ENCODE assay signal across 16 cellular contexts in the genomic region with DNA sequence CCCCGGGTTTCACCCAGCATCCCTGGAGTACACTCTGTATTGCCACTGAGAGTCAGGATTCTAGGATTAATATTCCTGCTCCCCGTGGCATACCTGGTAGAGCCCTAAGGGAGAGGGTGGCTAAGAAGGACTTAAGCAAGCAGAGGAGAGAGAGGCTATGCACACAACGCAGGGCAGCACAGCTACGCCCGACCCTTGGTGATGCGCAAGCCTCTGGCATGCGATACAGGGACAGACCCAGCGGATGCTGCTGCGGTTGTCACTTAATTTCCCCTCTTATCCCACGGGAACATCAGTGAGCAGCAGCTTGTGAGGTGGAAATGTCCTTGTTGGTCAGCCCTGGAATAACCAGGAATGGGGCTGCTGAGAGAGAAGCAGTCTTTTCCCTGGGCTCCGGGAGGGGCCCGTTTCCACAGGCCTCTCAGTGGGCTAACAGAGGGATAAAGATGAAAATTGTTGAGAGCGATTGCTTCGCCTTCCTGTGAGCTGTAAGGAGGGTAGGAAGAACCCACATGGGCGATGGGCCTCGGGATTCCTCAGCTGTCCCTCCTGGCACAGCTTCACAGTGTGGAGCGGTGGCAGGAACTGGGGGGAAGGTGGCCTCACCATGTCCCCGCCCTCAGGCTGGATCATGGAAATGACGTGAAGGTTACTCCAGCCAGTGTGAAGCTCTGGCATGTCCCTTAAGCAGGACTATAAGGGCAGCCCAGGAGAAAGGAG. TPM values are rescaled to one million over a fixed set of nuclear protein-coding genes. Genes with fewer than 3 reads are reported as not detected.
DNase-seq lines count a peak whose midpoint lies in the region; ATAC-seq and TF ChIP-seq lines count a peak whose summit lies in the region.
"Had no signal": no experiment of that assay in that cellular context is flagged by ENCODE, and none has a peak within 500 bp of the region (broad histone marks: within the 10 kb centered on the region; RNA-seq: fewer than 3 reads in every experiment).

No MANE protein-coding gene starts in this region.

- no peak overlapping the region for H3K4me3 ChIP-seq in CD4-positive, alpha-beta memory T cell (ENCODE audit: low read length in 2 of 2)
- no peak overlapping the region for H3K4me3 ChIP-seq in tibial nerve
- H3K4me3 ChIP-seq: adrenal gland, breast epithelium, K562, right atrium auricular region had no signal

- peaks cover 11% of the 10 kb centered on the region for H3K4me1 ChIP-seq in CD4-positive, alpha-beta memory T cell (ENCODE audit: insufficient read depth, low read length)
- peaks cover 0 to 3% (median 0%) of the 10 kb centered on the region in 4 donors for H3K4me1 ChIP-seq in tibial nerve
- H3K4me1 ChIP-seq: adrenal gland, breast epithelium, right atrium auricular region had no signal

- no peaks in the 10 kb centered on the region for H3K27me3 ChIP-seq in CD4-positive, alpha-beta memory T cell (ENCODE audit: insufficient read depth, low read length)
- no peaks in the 10 kb centered on the region for H3K27me3 ChIP-seq in tibial nerve
- H3K27me3 ChIP-seq: adrenal gland, breast epithelium, right atrium auricular region had no signal

- ATAC-seq in sciatic nerve: no peak
- ATAC-seq in HG03469 (IDR thresholded peaks at IDR 0.05; ENCODE audit: unreplicated experiment): no peak
- ATAC-seq: K562 had no signal

- H3K4me3 Mint-ChIP-seq in activated CD4-positive, alpha-beta memory T cell treated with anti-CD3 and anti-CD28 coated beads for 36 hours: no peak overlapping the region
- H3K4me3 Mint-ChIP-seq in activated CD4-positive, alpha-beta memory T cell treated with anti-CD3 and anti-CD28 coated beads, Interleukin-2, amount 10 ng/mL, durations not matched to agents 7 days and 5 days: no peak overlapping the region
- H3K4me3 Mint-ChIP-seq in CD4-positive, alpha-beta memory T cell: no peak overlapping the region
- no peak overlapping the region for H3K4me3 Mint-ChIP-seq in chondrocyte (ENCODE audit: unreplicated experiment)
- H3K4me3 Mint-ChIP-seq in T-helper 2 cell treated with Interferon-gamma antibody and Interleukin-4, amounts not matched to agents 5 μg/mL and 100 μg/mL, for 36 hours: no peak overlapping the region

- no peaks in the 10 kb centered on the region for H3K9me3 ChIP-seq in CD4-positive, alpha-beta memory T cell (ENCODE audit: control insufficient read depth in 1 of 2, low read length in 2 of 2)
- H3K9me3 ChIP-seq in tibial nerve: no peaks in the 10 kb centered on the region
- H3K9me3 ChIP-seq: adrenal gland, breast epithelium, right atrium auricular region had no signal

- peak overlapping the region; percentile 100 for H3K27ac Mint-ChIP-seq in activated CD4-positive, alpha-beta memory T cell treated with anti-CD3 and anti-CD28 coated beads for 36 hours
- no peak overlapping the region for H3K27ac Mint-ChIP-seq in activated CD4-positive, alpha-beta memory T cell treated with anti-CD3 and anti-CD28 coated beads, Interleukin-2, amount 10 ng/mL, durations not matched to agents 7 days and 5 days
- peak overlapping the region in 5 of 7 donors; percentile 57 to 92 (median 70) for H3K27ac Mint-ChIP-seq in CD4-positive, alpha-beta memory T cell
- H3K27ac Mint-ChIP-seq in chondrocyte (ENCODE audit: unreplicated experiment): no peak overlapping the region
- H3K27ac Mint-ChIP-seq in T-helper 2 cell treated with Interferon-gamma antibody and Interleukin-4, amounts not matched to agents 5 μg/mL and 100 μg/mL, for 36 hours: no peak overlapping the region

- CTCF ChIA-PET in activated CD4-positive, alpha-beta memory T cell treated with anti-CD3 and anti-CD28 coated beads for 36 hours (lab: Charles Lee): interaction anchor here (0.8 kb wide), 1 partner anchor 69 kb away, joined by 3 read pairs; the partner anchor contains the start of gene YIF1A
- CTCF ChIA-PET in activated CD4-positive, alpha-beta memory T cell treated with anti-CD3 and anti-CD28 coated beads, Interleukin-2, amount 10 ng/mL, durations not matched to agents 7 days and 5 days (lab: Charles Lee): interaction anchor here (0.5 to 1.4 kb wide), 3 partner anchors 24 to 744 kb away, joined by 3 to 5 read pairs (median 3); no protein-coding TSS in a partner anchor
- CTCF ChIA-PET in CD4-positive, alpha-beta memory T cell (lab: Charles Lee; ENCODE audit: partially characterized antibody): interaction anchor here (2.2 to 5.2 kb wide), 3 partner anchors 61 to 169 kb away, joined by 6 to 42 read pairs (median 15); partner anchors contain the start of gene YIF1A

- POLR2A ChIA-PET in activated CD4-positive, alpha-beta memory T cell treated with anti-CD3 and anti-CD28 coated beads for 36 hours (lab: Charles Lee): no interaction called here
- POLR2A ChIA-PET in activated CD4-positive, alpha-beta memory T cell treated with anti-CD3 and anti-CD28 coated beads, Interleukin-2, amount 10 ng/mL, durations not matched to agents 7 days and 5 days (lab: Charles Lee): interaction anchor here (0.6 to 1.7 kb wide), 4 partner anchors 43 to 181 kb away, joined by 3 to 7 read pairs (median 3); partner anchors contain the start of gene YIF1A
- POLR2A ChIA-PET in CD4-positive, alpha-beta memory T cell (lab: Charles Lee; ENCODE audit: partially characterized antibody): interaction anchor here (0.6 to 0.8 kb wide), 2 partner anchors 62 to 69 kb away, joined by 4 read pairs; partner anchors contain the start of gene YIF1A

- no peaks in the 10 kb centered on the region for H3K9me3 Mint-ChIP-seq in activated CD4-positive, alpha-beta memory T cell treated with anti-CD3 and anti-CD28 coated beads for 36 hours
- no peaks in the 10 kb centered on the region for H3K9me3 Mint-ChIP-seq in activated CD4-positive, alpha-beta memory T cell treated with anti-CD3 and anti-CD28 coated beads, Interleukin-2, amount 10 ng/mL, durations not matched to agents 7 days and 5 days
- H3K9me3 Mint-ChIP-seq in CD4-positive, alpha-beta memory T cell: peaks cover 0 to 3% (median 0%) of the 10 kb centered on the region in 8 donors
- no peaks in the 10 kb centered on the region for H3K9me3 Mint-ChIP-seq in chondrocyte (ENCODE audit: low read depth)
- no peaks in the 10 kb centered on the region for H3K9me3 Mint-ChIP-seq in T-helper 2 cell treated with Interferon-gamma antibody and Interleukin-4, amounts not matched to agents 5 μg/mL and 100 μg/mL, for 36 hours

- no peak for TF ChIP-seq EP300 in tibial nerve (IDR thresholded peaks at IDR 0.05)

- no peak for TF ChIP-seq POLR2A in tibial nerve (IDR thresholded peaks at IDR 0.05)

- intact Hi-C loops in activated CD4-positive, alpha-beta memory T cell treated with anti-CD3 and anti-CD28 coated beads for 36 hours (cut with micrococcal nuclease): no loop called here
- intact Hi-C loops in CD4-positive, alpha-beta memory T cell (cut with micrococcal nuclease): no loop called here
- intact Hi-C loops in sciatic nerve (cut with DNase I): no loop called here

- no peak for TF ChIP-seq CTCF in chondrocyte (IDR thresholded peaks at IDR 0.05)
- no peak for TF ChIP-seq CTCF in tibial nerve (IDR thresholded peaks at IDR 0.05)

- WGBS in tibial nerve, 2 donors: 84 to 90% methylated on average over 19 of the region's 19 CpGs

- H3K27me3 Mint-ChIP-seq in activated CD4-positive, alpha-beta memory T cell treated with anti-CD3 and anti-CD28 coated beads for 36 hours: no peaks in the 10 kb centered on the region
- H3K27me3 Mint-ChIP-seq in activated CD4-positive, alpha-beta memory T cell treated with anti-CD3 and anti-CD28 coated beads, Interleukin-2, amount 10 ng/mL, durations not matched to agents 7 days and 5 days: no peaks in the 10 kb centered on the region
- no peaks in the 10 kb centered on the region for H3K27me3 Mint-ChIP-seq in CD4-positive, alpha-beta memory T cell
- H3K27me3 Mint-ChIP-seq in chondrocyte (ENCODE audit: low read depth): no peaks in the 10 kb centered on the region
- H3K27me3 Mint-ChIP-seq in T-helper 2 cell treated with Interferon-gamma antibody and Interleukin-4, amounts not matched to agents 5 μg/mL and 100 μg/mL, for 36 hours (ENCODE audit: low read depth): no peaks in the 10 kb centered on the region

- no peak overlapping the region for H3K27ac ChIP-seq in CD4-positive, alpha-beta memory T cell (ENCODE audit: low read depth, low read length)
- H3K27ac ChIP-seq in tibial nerve: no peak overlapping the region
- H3K27ac ChIP-seq: adrenal gland, breast epithelium, right atrium auricular region had no signal

- H3K4me1 Mint-ChIP-seq in activated CD4-positive, alpha-beta memory T cell treated with anti-CD3 and anti-CD28 coated beads for 36 hours (ENCODE audit: low read depth): peaks cover 14% of the 10 kb centered on the region
- peaks cover 19% of the 10 kb centered on the region for H3K4me1 Mint-ChIP-seq in activated CD4-positive, alpha-beta memory T cell treated with anti-CD3 and anti-CD28 coated beads, Interleukin-2, amount 10 ng/mL, durations not matched to agents 7 days and 5 days
- H3K4me1 Mint-ChIP-seq in CD4-positive, alpha-beta memory T cell: peaks cover 11 to 20% (median 13%) of the 10 kb centered on the region in 4 donors
- H3K4me1 Mint-ChIP-seq in chondrocyte (ENCODE audit: low read depth): peaks cover 3% of the 10 kb centered on the region
- peaks cover 18% of the 10 kb centered on the region for H3K4me1 Mint-ChIP-seq in T-helper 2 cell treated with Interferon-gamma antibody and Interleukin-4, amounts not matched to agents 5 μg/mL and 100 μg/mL, for 36 hours (ENCODE audit: low read depth)

- H3K36me3 Mint-ChIP-seq in activated CD4-positive, alpha-beta memory T cell treated with anti-CD3 and anti-CD28 coated beads for 36 hours: peaks cover 32% of the 10 kb centered on the region
- H3K36me3 Mint-ChIP-seq in activated CD4-positive, alpha-beta memory T cell treated with anti-CD3 and anti-CD28 coated beads, Interleukin-2, amount 10 ng/mL, durations not matched to agents 7 days and 5 days (ENCODE audit: low read depth): peaks cover 31% of the 10 kb centered on the region
- H3K36me3 Mint-ChIP-seq in CD4-positive, alpha-beta memory T cell: peaks cover 40 to 69% of the 10 kb centered on the region in 2 donors
- H3K36me3 Mint-ChIP-seq in chondrocyte (ENCODE audit: low read depth): peaks cover 28% of the 10 kb centered on the region
- H3K36me3 Mint-ChIP-seq in T-helper 2 cell treated with Interferon-gamma antibody and Interleukin-4, amounts not matched to agents 5 μg/mL and 100 μg/mL, for 36 hours (ENCODE audit: low read depth): peaks cover 27% of the 10 kb centered on the region

- no peak for DNase-seq in activated CD4-positive, alpha-beta memory T cell treated with anti-CD3 and anti-CD28 coated beads for 36 hours
- no peak for DNase-seq in activated CD4-positive, alpha-beta memory T cell treated with anti-CD3 and anti-CD28 coated beads, Interleukin-2, amount 10 ng/mL, durations not matched to agents 7 days and 5 days
- DNase-seq in CD4-positive, alpha-beta memory T cell: no peak
- DNase-seq in chondrocyte (ENCODE audit: low spot score) (peak; percentile 39), sciatic nerve (ENCODE audit: low spot score) (peak; percentile 45), tibial nerve (ENCODE audit: low spot score in 2 of 2) (no peak)
- no peak for DNase-seq in T-helper 2 cell treated with Interferon-gamma antibody and Interleukin-4, amounts not matched to agents 5 μg/mL and 100 μg/mL, for 36 hours (ENCODE audit: low spot score)
- DNase-seq: H7, kidney glomerular epithelial cell, NCI-H146, NCI-H524 had no signal

- peaks cover 63% of the 10 kb centered on the region for H3K36me3 ChIP-seq in CD4-positive, alpha-beta memory T cell (ENCODE audit: insufficient read depth, low read length)
- peaks cover 0 to 84% (median 4%) of the 10 kb centered on the region in 3 donors for H3K36me3 ChIP-seq in tibial nerve

RNA-seq across cellular contexts. Expression of gene KLC2, which starts 37.5 kb away (rescaled TPM):
- 10 to 100 TPM; 40.5 to 44.8 TPM for total RNA-seq in activated CD4-positive, alpha-beta memory T cell treated with anti-CD3 and anti-CD28 coated beads for 36 hours
- total RNA-seq in activated CD4-positive, alpha-beta memory T cell treated with anti-CD3 and anti-CD28 coated beads, Interleukin-2, amount 10 ng/mL, durations not matched to agents 7 days and 5 days: 10 to 100 TPM; 32.8 to 33.9 TPM
- 10 to 100 TPM; 33.6 to 34.0 TPM for total RNA-seq in CD4-positive, alpha-beta memory T cell
- 1 to 10 TPM; 1.7 to 7.3 TPM for polyA plus RNA-seq in CD4-positive, alpha-beta memory T cell
- total RNA-seq in chondrocyte (44.3 to 50.8 TPM (median 47.8 TPM) in 3 replicates), sciatic nerve (24.6 TPM), tibial nerve (10 to 100 TPM; 14.9 to 32.7 (median 23.9) TPM)

RNA-seq across cellular contexts. Expression of gene RAB1B, which starts 48.4 kb away (rescaled TPM):
- 100 to 1,000 TPM; 118 to 124 TPM for total RNA-seq in activated CD4-positive, alpha-beta memory T cell treated with anti-CD3 and anti-CD28 coated beads for 36 hours
- 100 to 1,000 TPM; 146 to 150 TPM for total RNA-seq in activated CD4-positive, alpha-beta memory T cell treated with anti-CD3 and anti-CD28 coated beads, Interleukin-2, amount 10 ng/mL, durations not matched to agents 7 days and 5 days
- total RNA-seq in CD4-positive, alpha-beta memory T cell: 10 to 100 TPM; 76.4 to 79.4 TPM
- 10 to 100 TPM in 1 of 2 donors, 1 to 10 TPM in 1; 9.7 to 15.2 TPM for polyA plus RNA-seq in CD4-positive, alpha-beta memory T cell
- total RNA-seq in chondrocyte: 124 to 125 TPM (median 124 TPM) in 3 replicates
- 112 TPM for total RNA-seq in sciatic nerve
- 100 to 1,000 TPM in 2 of 4 donors, 10 to 100 TPM in 2; 76.3 to 144 (median 96.8) TPM for total RNA-seq in tibial nerve

RNA-seq across cellular contexts. Expression of gene CNIH2, which starts 58.0 kb away (rescaled TPM):
- 1 to 10 TPM in 1 of 2 experiments, under 1 TPM in 1; 0.39 to 1.5 TPM for total RNA-seq in activated CD4-positive, alpha-beta memory T cell treated with anti-CD3 and anti-CD28 coated beads for 36 hours
- 1 to 10 TPM; 1.9 to 2.1 TPM for total RNA-seq in activated CD4-positive, alpha-beta memory T cell treated with anti-CD3 and anti-CD28 coated beads, Interleukin-2, amount 10 ng/mL, durations not matched to agents 7 days and 5 days
- total RNA-seq in CD4-positive, alpha-beta memory T cell: 1 to 10 TPM; 1.4 to 1.8 TPM
- not detected for polyA plus RNA-seq in CD4-positive, alpha-beta memory T cell
- 2.5 to 2.8 TPM (median 2.8 TPM) in 3 replicates for total RNA-seq in chondrocyte
- 1.3 TPM for total RNA-seq in sciatic nerve
- total RNA-seq in tibial nerve: not detected
- total RNA-seq: right atrium auricular region had no signal

Comparison
In these comparisons a context has a peak if more than half of its experiments do, and no peak if none do; other contexts are left out.
1. H3K27ac Mint-ChIP-seq: peak in activated CD4-positive, alpha-beta memory T cell treated with anti-CD3 and anti-CD28 coated beads for 36 hours (single experiment) and CD4-positive, alpha-beta memory T cell (5 of 7); none in activated CD4-positive, alpha-beta memory T cell treated with anti-CD3 and anti-CD28 coated beads, Interleukin-2, amount 10 ng/mL, durations not matched to agents 7 days and 5 days (single experiment), chondrocyte (single experiment) and T-helper 2 cell treated with Interferon-gamma antibody and Interleukin-4, amounts not matched to agents 5 μg/mL and 100 μg/mL, for 36 hours (single experiment).
2. DNase-seq: peak in chondrocyte (single experiment) and sciatic nerve (single experiment); none in activated CD4-positive, alpha-beta memory T cell treated with anti-CD3 and anti-CD28 coated beads for 36 hours (single experiment), activated CD4-positive, alpha-beta memory T cell treated with anti-CD3 and anti-CD28 coated beads, Interleukin-2, amount 10 ng/mL, durations not matched to agents 7 days and 5 days (single experiment), CD4-positive, alpha-beta memory T cell (0 of 5), T-helper 2 cell treated with Interferon-gamma antibody and Interleukin-4, amounts not matched to agents 5 μg/mL and 100 μg/mL, for 36 hours (single experiment) and tibial nerve (0 of 2).